ENCODE assay signal across 7 cellular contexts in the genomic region with DNA sequence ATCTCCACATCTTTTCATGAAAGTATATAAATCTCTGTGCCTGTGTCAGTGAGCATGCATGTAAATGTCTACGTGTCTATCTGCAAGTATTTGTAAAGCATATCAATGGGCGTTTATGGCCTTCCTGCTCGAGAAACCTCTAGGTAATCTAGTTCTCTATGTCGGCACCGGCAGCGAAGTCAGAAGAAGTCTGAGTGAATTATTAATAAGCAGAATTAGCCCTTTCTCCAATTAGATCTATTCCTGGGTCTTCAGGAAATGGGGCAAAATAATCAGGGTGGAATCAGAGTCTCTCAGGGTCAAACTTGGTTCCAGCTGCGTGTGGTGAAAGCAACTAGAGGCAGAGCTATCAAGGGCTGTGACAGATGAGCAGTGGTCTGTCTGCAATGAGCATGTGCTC. TPM values are rescaled to one million over a fixed set of nuclear protein-coding genes. Genes with fewer than 3 reads are reported as not detected.
"Had no signal": no experiment of that assay in that cellular context is flagged by ENCODE, and none has a peak within 500 bp of the region (broad histone marks: within the 10 kb centered on the region; RNA-seq: fewer than 3 reads in every experiment).

Gene C17orf78 (plus strand): TSS at position 301 of the 400 bp plus-strand sequence. CDS start 108 bp downstream, outside the sequence.

- H3K4me3 ChIP-seq: GM23248 had no signal

- H3K9ac ChIP-seq: GM23248 had no signal

- H3K27ac ChIP-seq: GM23248 had no signal

- H2AFZ ChIP-seq: GM23248 had no signal

- DNase-seq: GM23248, GOT3, H7, HCEC 1CT, IMR-90 had no signal

RNA-seq across cellular contexts. Expression of gene C17orf78, which starts in this region (rescaled TPM):
- total RNA-seq: GM23248, H4, H7, HT-29, IMR-90 had no signal
- polyA plus RNA-seq: GM23248, IMR-90 had no signal
